Comparison of ENCODE assay signal across 8 cellular contexts in the genomic region with DNA sequence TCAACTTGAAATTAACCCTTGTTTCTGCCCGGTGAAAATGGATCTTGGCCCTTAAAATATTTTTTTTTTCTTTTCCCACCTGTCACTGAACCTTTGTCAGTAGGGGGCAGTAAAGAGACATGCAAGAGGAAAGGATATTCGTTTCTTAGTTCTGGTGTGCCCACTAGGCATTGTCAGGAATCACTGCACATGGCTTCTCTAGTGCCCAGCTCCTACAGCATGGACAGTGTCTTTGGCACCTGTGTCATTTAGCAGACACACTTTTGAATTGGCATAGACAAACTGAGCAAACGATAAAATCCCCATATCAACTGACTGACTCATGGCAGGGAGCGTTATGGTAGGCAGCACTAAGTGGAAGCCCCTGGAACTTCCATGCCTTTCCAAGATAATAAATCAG.
DNase-seq lines count a peak whose midpoint lies in the region; TF ChIP-seq lines count a peak whose summit lies in the region.

No MANE protein-coding gene starts in this region.

- H4K20me1 ChIP-seq in mammary epithelial cell (ENCODE audit: insufficient read depth, low read length), result no peaks in the 10 kb centered on the region

- no TSS peak for BruUV-seq in mammary epithelial cell (replicated peaks; lab: Mats Ljungman, UMichigan)

- no peak overlapping the region for H3K9ac ChIP-seq in mammary epithelial cell (ENCODE audit: insufficient read depth, low read length)

- no peaks in the 10 kb centered on the region for H3K9me3 ChIP-seq in mammary epithelial cell (replicated peaks; ENCODE audit: insufficient read depth, low read length)

- no peak overlapping the region for H3K4me2 ChIP-seq in mammary epithelial cell (ENCODE audit: insufficient read depth, low read depth, low read length)

- DNase-seq in NCI-H1417 (lab: John Stamatoyannopoulos, UW) (peak in 2 of 3 experiments; percentile 29 to 61), NCI-H1417 treated with DMSO at 0.1 percent for 48 hours (lab: John Stamatoyannopoulos, UW) (no peak), NCI-H146 (lab: John Stamatoyannopoulos, UW) (peak; percentile 58), mammary epithelial cell (peak; percentile 37), pons (ENCODE audit: low spot score) (peak; percentile 8), epidermal melanocyte (ENCODE audit: insufficient read length, low spot score) (no peak), posterior vena cava (ENCODE audit: low spot score) (no peak), COR-L47 (lab: John Stamatoyannopoulos, UW) (no peak)

- H3K4me3 ChIP-seq in mammary epithelial cell (replicated peaks in 1 of 3; ENCODE audit: insufficient read depth in 1 of 3, low read depth in 2 of 3, low read length in 3 of 3), result no peak overlapping the region

- H3K27ac ChIP-seq in mammary epithelial cell (ENCODE audit: insufficient read depth, low read depth, low read length), result no peak overlapping the region

- intact Hi-C loops in mammary epithelial cell (cut with micrococcal nuclease) (loop anchor here (1.0 to 10.0 kb wide), 4 partner anchors 244 to 945 kb away; no protein-coding TSS in a partner anchor), posterior vena cava (cut with DNase I) (no loop called here)

- no peaks in the 10 kb centered on the region for H3K79me2 ChIP-seq in mammary epithelial cell (ENCODE audit: insufficient read depth, low read length)

- in situ Hi-C loops in mammary epithelial cell (cut with MboI; ENCODE audit: low sequenced_read_pairs in 2 of 2), result no loop called here

- H3K27me3 ChIP-seq in mammary epithelial cell (ENCODE audit: insufficient read depth, low read length), result no peaks in the 10 kb centered on the region

- 55% methylated on average over 4 of the region's 4 CpGs for WGBS in mammary epithelial cell (ENCODE audit: low coverage, missing lambda C conversion rate)

- dilution Hi-C loops in mammary epithelial cell (cut with HindIII; ENCODE audit: low sequenced_read_pairs), result no loop called here

- peak; percentile 77 to 82 for TF ChIP-seq CTCF in mammary epithelial cell (conservative IDR thresholded peaks at IDR 0.05 in 1 of 2, IDR thresholded peaks at IDR 0.05 in 1 of 2; ENCODE audit: extremely low read depth in 1 of 2, insufficient read depth in 1 of 2, low read depth in 1 of 2, low read length in 2 of 2)

- H3K4me1 ChIP-seq in mammary epithelial cell (ENCODE audit: insufficient read depth, low read length), result no peaks in the 10 kb centered on the region

- no peak overlapping the region for H2AFZ ChIP-seq in mammary epithelial cell (ENCODE audit: low read depth, low read length)

- CTCF ChIA-PET in mammary epithelial cell (lab: Charles Lee; ENCODE audit: low non-redundant PET), result no interaction called here

- H3K36me3 ChIP-seq in mammary epithelial cell (ENCODE audit: insufficient read depth, low read length), result no peaks in the 10 kb centered on the region

Comparison
In these comparisons a context has a peak if more than half of its experiments do, and no peak if none do; other contexts are left out.
1. DNase-seq: peak in NCI-H1417 (2 of 3), NCI-H146 (single experiment), mammary epithelial cell (single experiment) and pons (single experiment); none in NCI-H1417 treated with DMSO at 0.1 percent for 48 hours (single experiment), epidermal melanocyte (single experiment), posterior vena cava (single experiment) and COR-L47 (single experiment).